Comparison of ENCODE assay signal across 1 cellular context in genomic region chr11:34620820-34621792, GRCh38.
TF ChIP-seq lines count a peak whose summit lies in the region.

EHF (plus strand) TSS chr11:34621093; CDS start chr11:34642631, 21,538 bp downstream.

TF ChIP-seq in Ishikawa, 13 proteins besides CTCF, POLR2A, EP300 and RAD21 (continued from another document):
- TF ChIP-seq REST (IDR thresholded peaks at IDR 0.05; ENCODE audit: low read depth) = no peak
- no peak for TF ChIP-seq NFIC (IDR thresholded peaks at IDR 0.05)
- TF ChIP-seq ZBTB7A (IDR thresholded peaks at IDR 0.05; ENCODE audit: low read depth) = no peak
TF ChIP-seq in Ishikawa: peak in this region for 1.
